1 cellular context compared by ENCODE assay signal in the genomic region with DNA sequence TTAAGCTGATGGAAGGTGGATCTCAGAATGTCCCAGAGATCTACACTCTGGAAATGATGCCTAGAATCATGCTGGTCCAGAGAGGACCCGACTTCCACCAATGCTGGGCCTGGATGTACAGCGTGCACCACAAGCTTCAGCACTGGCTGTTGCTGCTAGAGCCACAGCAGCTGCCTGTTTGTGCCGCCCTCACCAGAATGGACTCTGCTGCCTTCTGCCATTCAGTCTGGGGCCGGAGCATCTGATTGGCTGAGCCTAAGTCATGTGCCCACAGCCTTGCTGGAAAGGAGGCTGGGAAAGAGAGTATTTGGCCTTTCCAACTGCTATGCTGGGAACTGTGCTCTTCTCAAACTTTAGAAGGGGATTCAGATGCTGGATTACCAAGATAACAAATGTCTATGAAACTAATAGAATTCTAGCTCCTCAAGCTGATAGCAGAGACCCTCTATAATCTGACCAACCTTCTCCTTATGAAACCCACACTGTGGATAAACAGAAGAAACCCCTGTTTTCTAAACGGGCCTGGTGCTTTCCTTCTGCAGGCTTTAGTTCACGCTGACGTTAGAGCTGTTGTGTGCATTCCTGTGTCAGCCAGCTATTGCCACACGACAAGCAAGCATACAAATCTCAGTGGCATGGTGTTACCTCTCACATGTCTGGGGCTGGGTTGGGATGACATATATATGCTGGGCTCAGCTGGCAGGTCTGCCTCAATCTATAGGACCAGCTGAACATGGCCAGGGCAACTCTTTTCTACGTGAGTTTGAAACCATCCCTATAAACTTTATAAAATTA.
TF ChIP-seq lines count a peak whose summit lies in the region.

No MANE protein-coding gene starts in this region.

TF ChIP-seq in K562, 482 proteins besides CTCF, POLR2A, EP300 and RAD21 (continued from another document):
- TF ChIP-seq RREB1 (CRISPR knock-in tag; IDR thresholded peaks at IDR 0.05) (no peak), LARP7 (IDR thresholded peaks at IDR 0.05) (no peak), ZNF253 (CRISPR knock-in tag; conservative IDR thresholded peaks at IDR 0.05) (no peak), NONO (IDR thresholded peaks at IDR 0.05; ENCODE audit: low read depth in 2 of 2, low read length in 1 of 2) (no peak), PRMT5 (CRISPR knock-in tag; IDR thresholded peaks at IDR 0.05) (no peak), NFYB (IDR thresholded peaks at IDR 0.05; ENCODE audit: extremely low read depth, insufficient read length) (peak; percentile 59), FOXO4 (CRISPR knock-in tag; IDR thresholded peaks at IDR 0.05) (no peak), RHOXF2B (CRISPR knock-in tag; conservative IDR thresholded peaks at IDR 0.05) (no peak), ZBTB1 (CRISPR knock-in tag; IDR thresholded peaks at IDR 0.05; ENCODE audit: borderline replicate concordance, low read depth) (no peak)
- TF ChIP-seq, protein P1, sequence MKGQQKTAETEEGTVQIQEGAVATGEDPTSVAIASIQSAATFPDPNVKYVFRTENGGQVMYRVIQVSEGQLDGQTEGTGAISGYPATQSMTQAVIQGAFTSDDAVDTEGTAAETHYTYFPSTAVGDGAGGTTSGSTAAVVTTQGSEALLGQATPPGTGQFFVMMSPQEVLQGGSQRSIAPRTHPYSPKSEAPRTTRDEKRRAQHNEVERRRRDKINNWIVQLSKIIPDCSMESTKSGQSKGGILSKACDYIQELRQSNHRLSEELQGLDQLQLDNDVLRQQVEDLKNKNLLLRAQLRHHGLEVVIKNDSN (CRISPR knock-in tag; IDR thresholded peaks at IDR 0.05): peak; percentile 54
- TF ChIP-seq, protein P2, sequence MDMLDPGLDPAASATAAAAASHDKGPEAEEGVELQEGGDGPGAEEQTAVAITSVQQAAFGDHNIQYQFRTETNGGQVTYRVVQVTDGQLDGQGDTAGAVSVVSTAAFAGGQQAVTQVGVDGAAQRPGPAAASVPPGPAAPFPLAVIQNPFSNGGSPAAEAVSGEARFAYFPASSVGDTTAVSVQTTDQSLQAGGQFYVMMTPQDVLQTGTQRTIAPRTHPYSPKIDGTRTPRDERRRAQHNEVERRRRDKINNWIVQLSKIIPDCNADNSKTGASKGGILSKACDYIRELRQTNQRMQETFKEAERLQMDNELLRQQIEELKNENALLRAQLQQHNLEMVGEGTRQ (CRISPR knock-in tag; IDR thresholded peaks at IDR 0.05): peak; percentile 64
TF ChIP-seq in K562: peak in this region for 3.
